ENCODE assay signal across 6 cellular contexts in genomic region chr1:97814804-97815203, GRCh38.
"Had no signal": no experiment of that assay in that cellular context is flagged by ENCODE, and none has a peak within 500 bp of the region (broad histone marks: within the 10 kb centered on the region; RNA-seq: fewer than 3 reads in every experiment).

No MANE protein-coding gene starts in this region.

- ATAC-seq: GM23338, HCT116, K562 had no signal

- H3K4me3 ChIP-seq: GM23338, HAP-1, K562 had no signal

- H3K9me3 ChIP-seq: HAP-1 had no signal

- H3K36me3 ChIP-seq: HAP-1 had no signal

- H3K4me3 Mint-ChIP-seq: GM23338 had no signal

- H3K9me3 Mint-ChIP-seq: GM23338 had no signal

- H3K27ac Mint-ChIP-seq: GM23338 had no signal

- H3K4me1 ChIP-seq: HAP-1 had no signal

- DNase-seq: H7, KG1 had no signal
